Comparison of ENCODE assay signal across 20 cellular contexts in the genomic region with DNA sequence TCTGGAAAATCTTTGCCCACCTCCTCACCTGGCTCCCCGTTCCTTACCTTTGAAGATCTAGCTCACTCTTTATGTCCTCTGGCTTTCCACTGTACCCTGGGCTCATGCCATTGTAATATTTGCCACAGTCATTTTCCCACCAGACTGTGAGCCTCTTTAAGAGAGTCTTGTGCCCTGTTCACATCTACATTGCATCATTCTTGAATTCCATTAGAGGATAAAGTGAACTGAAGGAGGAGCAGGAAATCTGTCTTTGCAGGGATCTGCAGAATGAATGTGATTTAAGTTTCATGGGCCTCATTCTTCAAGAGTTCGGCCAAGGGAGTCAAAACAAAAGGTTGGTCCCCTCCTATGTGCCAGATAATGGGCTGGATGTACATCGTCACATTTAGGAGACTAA.
"Had no signal": no experiment of that assay in that cellular context is flagged by ENCODE, and none has a peak within 500 bp of the region (broad histone marks: within the 10 kb centered on the region; RNA-seq: fewer than 3 reads in every experiment).

No MANE protein-coding gene starts in this region.

- H3K4me3 ChIP-seq: coronary artery, prostate gland, right atrium auricular region, skin epidermis, tibial nerve had no signal

- FAIRE-seq: frontal cortex had no signal

- H3K4me1 ChIP-seq: prostate gland had no signal

- ATAC-seq: activated CD8-positive, alpha-beta memory T cell treated with anti-CD3 and anti-CD28 coated beads, Interleukin-2, amount 10 ng/mL, durations not matched to agents 7 days and 5 days; left ventricle myocardium superior; stimulated activated naive CD8-positive, alpha-beta T cell treated with anti-CD3 and anti-CD28 coated beads, Interleukin-15, Interleukin-2, amounts not matched to agents 100 U/mL and 50 U/mL, for 24 hours had no signal

- H3K9me3 ChIP-seq: prostate gland had no signal

- DNase-seq: activated CD4-positive, alpha-beta memory T cell treated with anti-CD3 and anti-CD28 coated beads, Interleukin-2, amount 10 ng/mL, durations not matched to agents 7 days and 5 days; activated CD4-positive, alpha-beta T cell treated with anti-CD3 and anti-CD28 coated beads for 48 hours; activated CD4-positive, CD25-positive, alpha-beta regulatory T cell; activated CD8-positive, alpha-beta memory T cell treated with anti-CD3 and anti-CD28 coated beads, Interleukin-2, amount 10 ng/mL, durations not matched to agents 7 days and 5 days; amygdala; central memory CD4-positive, alpha-beta T cell; head of caudate nucleus; kidney glomerular epithelial cell; left ventricle myocardium superior; naive B cell; stimulated activated naive CD8-positive, alpha-beta T cell treated with anti-CD3 and anti-CD28 coated beads, Interleukin-15, Interleukin-2, amounts not matched to agents 100 U/mL and 50 U/mL, for 24 hours; substantia nigra; T-helper 1 cell; T1000 had no signal

- H3K27ac ChIP-seq: coronary artery, prostate gland, right atrium auricular region, skin epidermis, tibial nerve had no signal

- H3K27me3 ChIP-seq: right atrium auricular region, tibial nerve had no signal

- H3K36me3 ChIP-seq: prostate gland, right atrium auricular region, tibial nerve had no signal
